In the genomic region with DNA sequence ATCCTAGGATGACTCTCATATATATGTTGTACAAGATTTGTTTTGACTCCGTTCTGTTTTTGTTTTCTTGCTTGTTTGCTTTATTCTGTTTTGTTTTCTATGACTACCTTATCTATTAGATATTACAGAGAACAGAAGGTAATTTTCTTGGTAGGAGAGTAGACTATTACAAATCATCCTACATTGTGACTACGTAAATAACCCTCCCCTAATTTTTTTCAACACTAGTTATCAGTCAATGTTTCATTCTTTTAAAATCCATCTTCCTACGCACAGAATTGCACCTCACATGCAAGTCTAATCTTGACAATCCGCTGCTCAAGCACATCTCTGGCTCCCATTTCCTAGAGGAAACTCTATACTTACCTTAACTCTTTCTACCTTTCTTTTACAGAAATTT, we compare ENCODE assay signal across 21 cellular contexts.
"Had no signal": no experiment of that assay in that cellular context is flagged by ENCODE, and none has a peak within 500 bp of the region (broad histone marks: within the 10 kb centered on the region; RNA-seq: fewer than 3 reads in every experiment).

No MANE protein-coding gene starts in this region.

- DNase-seq: colonic mucosa; cortex of kidney; effector CD8-positive, alpha-beta T cell; effector memory CD8-positive, alpha-beta T cell; endodermal cell; esophagus squamous epithelium; heart left ventricle; hypothalamus; immature natural killer cell; left cardiac atrium; left lung; left ventricle myocardium superior; lower lobe of right lung; mesenchymal stem cell; mucosa of descending colon had no signal

- H3K9me3 ChIP-seq: colonic mucosa, esophagus squamous epithelium, gastroesophageal sphincter, heart left ventricle, left lung, lower lobe of right lung, mucosa of descending colon had no signal

- H3K9me3 Mint-ChIP-seq: dendritic cell treated with granulocyte-macrophage colony-stimulating factor and Interleukin-4, amounts not matched to agents 40 ng/mL and 50 ng/mL, for 4 days; endodermal cell; mesothelial cell of epicardium had no signal

- H3K4me2 ChIP-seq: hepatocyte had no signal

- H3K4me3 Mint-ChIP-seq: dendritic cell treated with granulocyte-macrophage colony-stimulating factor and Interleukin-4, amounts not matched to agents 40 ng/mL and 50 ng/mL, for 4 days; effector memory CD8-positive, alpha-beta T cell; endodermal cell; immature natural killer cell; mesothelial cell of epicardium had no signal

- H3K27ac Mint-ChIP-seq: dendritic cell treated with granulocyte-macrophage colony-stimulating factor and Interleukin-4, amounts not matched to agents 40 ng/mL and 50 ng/mL, for 4 days; effector memory CD8-positive, alpha-beta T cell; endodermal cell; immature natural killer cell; mesothelial cell of epicardium had no signal

- H3K27me3 ChIP-seq: colonic mucosa, esophagus squamous epithelium, foreskin keratinocyte, gastroesophageal sphincter, heart left ventricle, hepatocyte, left lung had no signal

- H3K79me2 ChIP-seq: hepatocyte had no signal

- H3K36me3 Mint-ChIP-seq: immature natural killer cell, mesothelial cell of epicardium had no signal

- H3K27me3 Mint-ChIP-seq: dendritic cell treated with granulocyte-macrophage colony-stimulating factor and Interleukin-4, amounts not matched to agents 40 ng/mL and 50 ng/mL, for 4 days; effector memory CD8-positive, alpha-beta T cell had no signal

- H3K36me3 ChIP-seq: colonic mucosa, esophagus squamous epithelium, gastroesophageal sphincter, heart left ventricle, left lung, lower lobe of right lung had no signal

- H3K4me1 ChIP-seq: colonic mucosa, esophagus squamous epithelium, foreskin keratinocyte, gastroesophageal sphincter, heart left ventricle, left lung, lower lobe of right lung had no signal

- FAIRE-seq: frontal cortex had no signal

- H2AFZ ChIP-seq: hepatocyte had no signal

- H3K4me3 ChIP-seq: colonic mucosa, esophagus squamous epithelium, gastroesophageal sphincter, heart left ventricle, hepatocyte, left lung, lower lobe of right lung, mucosa of descending colon had no signal

- H3K4me1 Mint-ChIP-seq: immature natural killer cell had no signal

- H3K27ac ChIP-seq: colonic mucosa, esophagus squamous epithelium, foreskin keratinocyte, gastroesophageal sphincter, heart left ventricle, hepatocyte, left lung, lower lobe of right lung had no signal
